In the genomic region with DNA sequence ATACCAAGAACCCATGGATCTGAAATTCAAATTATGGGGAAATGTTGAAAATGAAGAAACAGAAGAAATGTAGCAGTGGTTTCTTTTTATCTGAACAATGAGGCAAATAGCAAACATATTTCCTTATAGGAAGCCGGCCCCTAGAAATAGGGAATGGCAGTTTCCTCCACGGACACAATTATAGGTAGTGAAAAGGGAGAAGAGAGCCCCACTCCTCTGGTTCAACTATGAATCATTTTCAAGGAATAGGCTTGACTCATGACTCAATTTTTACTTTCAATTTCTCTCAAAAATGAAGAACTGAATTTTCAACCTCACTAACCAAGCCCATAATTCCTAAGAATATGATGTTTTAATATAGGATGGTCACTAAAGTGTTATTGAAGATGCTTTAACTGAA, we compare ENCODE assay signal across 21 cellular contexts.
DNase-seq lines count a peak whose midpoint lies in the region; ATAC-seq, FAIRE-seq and TF ChIP-seq lines count a peak whose summit lies in the region.
"Had no signal": no experiment of that assay in that cellular context is flagged by ENCODE, and none has a peak within 500 bp of the region (broad histone marks: within the 10 kb centered on the region; RNA-seq: fewer than 3 reads in every experiment).

No MANE protein-coding gene starts in this region.

- no peaks in the 10 kb centered on the region for H3K79me2 ChIP-seq in PC-3 (ENCODE audit: low read length)
- no peaks in the 10 kb centered on the region for H3K79me2 ChIP-seq in endothelial cell of umbilical vein (ENCODE audit: control insufficient read depth, insufficient read depth, low read length)

- no peak for TF ChIP-seq CTCF in PC-3 (conservative IDR thresholded peaks at IDR 0.05; ENCODE audit: low read depth, low read length)
- no peak for TF ChIP-seq CTCF in endothelial cell of umbilical vein (IDR thresholded peaks at IDR 0.05; ENCODE audit: extremely low read depth in 1 of 2, insufficient read depth in 1 of 2, low read depth in 1 of 2, low read length in 2 of 2)
- TF ChIP-seq CTCF in lower leg skin (IDR thresholded peaks at IDR 0.05): no peak

- H3K27ac ChIP-seq in PC-3 (ENCODE audit: low read length) (no peak overlapping the region), endothelial cell of umbilical vein (ENCODE audit: insufficient read depth, low read depth, low read length) (no peak overlapping the region)
- H3K27ac ChIP-seq: BLaER1 treated with 17β-estradiol and CSF1 and Interleukin-3, amounts not matched to agents 10 nM and 100 nM; GM23248 had no signal

- H3K4me1 ChIP-seq in PC-3 (ENCODE audit: insufficient read depth, low read length) (peaks cover 8% of the 10 kb centered on the region; the same call in 1 of the 2 replicates), endothelial cell of umbilical vein (ENCODE audit: control insufficient read depth, extremely low read depth, insufficient read depth, low read length) (peaks cover 6% of the 10 kb centered on the region)
- H3K4me1 ChIP-seq: BLaER1 treated with 17β-estradiol and CSF1 and Interleukin-3, amounts not matched to agents 10 nM and 100 nM had no signal

- H2AFZ ChIP-seq in PC-3 (ENCODE audit: low read length) (no peak overlapping the region), endothelial cell of umbilical vein (ENCODE audit: low read depth, low read length) (no peak overlapping the region)
- H2AFZ ChIP-seq: GM23248 had no signal

- no peak for FAIRE-seq in endothelial cell of umbilical vein (lab: Jason Lieb, UNC)
- FAIRE-seq: GM12892 had no signal

- H3K36me3 ChIP-seq in PC-3 (ENCODE audit: low read depth, low read length): no peaks in the 10 kb centered on the region
- H3K36me3 ChIP-seq in endothelial cell of umbilical vein (ENCODE audit: control insufficient read depth in 2 of 2, extremely low read depth in 1 of 2, insufficient read depth in 2 of 2, low read length in 2 of 2): no peaks in the 10 kb centered on the region
- H3K36me3 ChIP-seq: BLaER1 treated with 17β-estradiol and CSF1 and Interleukin-3, amounts not matched to agents 10 nM and 100 nM had no signal

- DNase-seq in CD1c-positive myeloid dendritic cell (ENCODE audit: extremely low spot score) (peak; percentile 9), HT1080 (ENCODE audit: low read depth) (peak; percentile 35), PC-3 (peak; percentile 18), endothelial cell of umbilical vein (ENCODE audit: low read depth, low spot score) (peak; percentile 75), lower leg skin (ENCODE audit: low spot score in 2 of 2) (no peak)
- DNase-seq: 8988T; ACHN; Calu3; CD4-positive, alpha-beta T cell; DMS79; EL; GDM1; GM23248; H7; IMR-90; KBM-7 had no signal

- H3K4me3 ChIP-seq in PC-3 (ENCODE audit: low read length) (no peak overlapping the region), endothelial cell of umbilical vein (replicated peaks in 1 of 3; ENCODE audit: insufficient read depth in 1 of 3, low read depth in 1 of 3, low read length in 3 of 3) (no peak overlapping the region), lower leg skin (ENCODE audit: low read depth, poor library complexity, severe bottlenecking) (no peak overlapping the region)
- H3K4me3 ChIP-seq: BLaER1 treated with 17β-estradiol and CSF1 and Interleukin-3, amounts not matched to agents 10 nM and 100 nM; GM23248 had no signal

- no peaks in the 10 kb centered on the region for H3K9me2 ChIP-seq in PC-3 (replicated peaks; ENCODE audit: low read length)

- H3K9ac ChIP-seq in PC-3 (ENCODE audit: low read length) (no peak overlapping the region), endothelial cell of umbilical vein (replicated peaks; ENCODE audit: extremely low read depth, insufficient read depth, low read length) (no peak overlapping the region)
- H3K9ac ChIP-seq: BLaER1 treated with 17β-estradiol and CSF1 and Interleukin-3, amounts not matched to agents 10 nM and 100 nM; GM23248 had no signal

- BruUV-seq in PC-3 (replicated peaks; lab: Mats Ljungman, UMichigan): no TSS peak
- no TSS peak for BruUV-seq in endothelial cell of umbilical vein (replicated peaks; lab: Mats Ljungman, UMichigan)

- H3K4me2 ChIP-seq in PC-3 (ENCODE audit: low read length) (no peak overlapping the region; the same call in 1 of the 2 replicates), endothelial cell of umbilical vein (ENCODE audit: insufficient read depth, low read length) (peak overlapping the region; percentile 57)
- H3K4me2 ChIP-seq: BLaER1 treated with 17β-estradiol and CSF1 and Interleukin-3, amounts not matched to agents 10 nM and 100 nM had no signal

- H3K27me3 ChIP-seq in PC-3 (ENCODE audit: low read length) (no peaks in the 10 kb centered on the region), endothelial cell of umbilical vein (ENCODE audit: control insufficient read depth in 2 of 2, insufficient read depth in 2 of 2, low read length in 2 of 2) (no peaks in the 10 kb centered on the region)
- H3K27me3 ChIP-seq: BLaER1 treated with 17β-estradiol and CSF1 and Interleukin-3, amounts not matched to agents 10 nM and 100 nM had no signal

- H3K9me1 ChIP-seq in endothelial cell of umbilical vein (replicated peaks; ENCODE audit: control insufficient read depth, extremely low read depth, insufficient read depth, low read length): no peaks in the 10 kb centered on the region

- intact Hi-C loops in PC-3 (cut with micrococcal nuclease): no loop called here
- intact Hi-C loops in endothelial cell of umbilical vein (cut with micrococcal nuclease): no loop called here
- intact Hi-C loops in lower leg skin (cut with DNase I; ENCODE audit: low total_unique reads): no loop called here

- CTCF ChIA-PET in PC-3 (lab: Charles Lee) (no interaction called here), endothelial cell of umbilical vein (lab: Charles Lee) (no interaction called here)

- H3K9me3 ChIP-seq in PC-3 (ENCODE audit: low read length): no peaks in the 10 kb centered on the region
- H3K9me3 ChIP-seq in endothelial cell of umbilical vein (replicated peaks; ENCODE audit: control insufficient read depth, insufficient read depth, low read length): no peaks in the 10 kb centered on the region

- H4K20me1 ChIP-seq in PC-3 (ENCODE audit: low read length) (no peaks in the 10 kb centered on the region), endothelial cell of umbilical vein (replicated peaks; ENCODE audit: control insufficient read depth, extremely low read depth, insufficient read depth, low read length) (no peaks in the 10 kb centered on the region)
- H4K20me1 ChIP-seq: BLaER1 treated with 17β-estradiol and CSF1 and Interleukin-3, amounts not matched to agents 10 nM and 100 nM had no signal

- no peaks in the 10 kb centered on the region for H3F3A ChIP-seq in PC-3 (ENCODE audit: low read length, unreplicated experiment)

- ATAC-seq in PC-3 (no peak), HG02938 (IDR thresholded peaks at IDR 0.05; ENCODE audit: unreplicated experiment) (no peak), GM19452 (IDR thresholded peaks at IDR 0.05; ENCODE audit: unreplicated experiment) (no peak), GM18858 (IDR thresholded peaks at IDR 0.05; ENCODE audit: unreplicated experiment) (no peak)

- TF ChIP-seq POLR2A in endothelial cell of umbilical vein (IDR thresholded peaks at IDR 0.05; ENCODE audit: low read depth, low read length) (no peak), lower leg skin (IDR thresholded peaks at IDR 0.05) (no peak)

- dilution Hi-C loops in endothelial cell of umbilical vein (cut with MboI; ENCODE audit: extremely low pct_ligation_motif_present, low sequenced_read_pairs): no loop called here

- 73 to 74% methylated on average over 2 of the region's 2 CpGs for WGBS in lower leg skin, 2 donors

- POLR2A ChIA-PET in PC-3 (lab: Charles Lee; ENCODE audit: unreplicated experiment): no interaction called here
- POLR2A ChIA-PET in endothelial cell of umbilical vein (lab: Charles Lee): no interaction called here

TF ChIP-seq in endothelial cell of umbilical vein, 7 proteins besides CTCF, POLR2A, EP300 and RAD21:
- no peak for TF ChIP-seq POLR2AphosphoS5 (IDR thresholded peaks at IDR 0.05; ENCODE audit: insufficient read depth, low read depth, low read length)
- no peak for TF ChIP-seq GATA2 (IDR thresholded peaks at IDR 0.05; ENCODE audit: insufficient read depth, insufficient read length, low read depth, low read length)
- peak; percentile 27 for TF ChIP-seq JUN (IDR thresholded peaks at IDR 0.05; ENCODE audit: borderline replicate concordance, insufficient read depth, insufficient read length, low read depth)
- TF ChIP-seq FOS (IDR thresholded peaks at IDR 0.05; ENCODE audit: borderline replicate concordance, insufficient read depth, low read length): peak; percentile 70

Comparison
In these comparisons a context has a peak if more than half of its experiments do, and no peak if none do; other contexts are left out.
1. DNase-seq: peak in CD1c-positive myeloid dendritic cell (single experiment), HT1080 (single experiment), PC-3 (single experiment) and endothelial cell of umbilical vein (single experiment); none in lower leg skin (0 of 2).